ENCODE assay signal across 8 cellular contexts in the genomic region with DNA sequence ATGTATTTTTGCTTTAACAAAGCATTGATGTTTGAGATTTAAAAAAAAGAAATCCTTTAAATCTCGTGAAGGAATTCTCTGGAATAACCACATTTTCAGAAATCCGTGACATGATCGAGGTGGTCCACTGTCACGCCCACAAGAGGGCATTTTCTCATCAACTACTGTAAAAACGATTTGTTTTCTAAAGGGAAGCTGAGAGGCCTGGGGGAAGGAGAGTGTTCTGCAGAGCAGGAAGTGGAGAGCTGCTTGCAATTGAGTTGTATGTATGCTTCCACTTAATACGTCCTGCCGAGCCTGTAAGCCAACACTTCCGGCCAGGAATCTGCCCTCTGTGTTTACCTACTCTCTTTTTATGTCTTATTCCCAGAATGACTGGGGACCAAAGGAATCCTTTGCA. TPM values are rescaled to one million over a fixed set of nuclear protein-coding genes. Genes with fewer than 3 reads are reported as not detected.
A peak's percentile ranks its signal among the peaks of the same experiment; 100 is the strongest.
DNase-seq lines count a peak whose midpoint lies in the region; ATAC-seq, FAIRE-seq and TF ChIP-seq lines count a peak whose summit lies in the region.

No MANE protein-coding gene starts in this region.

- H3K9me3 ChIP-seq in DND-41 (ENCODE audit: insufficient read depth, low read length, severe bottlenecking) (no peaks in the 10 kb centered on the region), HUES64 (ENCODE audit: insufficient read depth, low read depth, low read length) (no peaks in the 10 kb centered on the region), PC-9 (ENCODE audit: insufficient read depth, low read depth) (no peaks in the 10 kb centered on the region), endothelial cell of umbilical vein (replicated peaks; ENCODE audit: control insufficient read depth, insufficient read depth, low read length) (no peaks in the 10 kb centered on the region), mucosa of descending colon (no peaks in the 10 kb centered on the region)

- no peaks in the 10 kb centered on the region for H3K36me3 Mint-ChIP-seq in activated CD8-positive, alpha-beta memory T cell treated with anti-CD3 and anti-CD28 coated beads, Interleukin-2, amount 10 ng/mL, durations not matched to agents 7 days and 5 days

- H3K4me1 ChIP-seq in DND-41 (ENCODE audit: insufficient read depth, low read length) (peaks cover 15% of the 10 kb centered on the region), HUES64 (ENCODE audit: insufficient read depth, low read length) (peaks cover 18% of the 10 kb centered on the region), PC-9 (replicated peaks; ENCODE audit: insufficient read depth) (no peaks in the 10 kb centered on the region; the same call in 1 of the 2 replicates), endothelial cell of umbilical vein (ENCODE audit: control insufficient read depth, extremely low read depth, insufficient read depth, low read length) (peaks cover 12% of the 10 kb centered on the region), mucosa of descending colon (ENCODE audit: low read depth) (no peaks in the 10 kb centered on the region)

- H3K4me2 ChIP-seq in DND-41 (ENCODE audit: insufficient read depth, low read length) (peak overlapping the region; percentile 32), PC-9 (no peak overlapping the region), endothelial cell of umbilical vein (ENCODE audit: insufficient read depth, low read length) (peak overlapping the region; percentile 48)

- no peak overlapping the region for H3K27ac Mint-ChIP-seq in activated CD8-positive, alpha-beta memory T cell treated with anti-CD3 and anti-CD28 coated beads, Interleukin-2, amount 10 ng/mL, durations not matched to agents 7 days and 5 days

- no peaks in the 10 kb centered on the region for H3K9me2 ChIP-seq in PC-9 (ENCODE audit: insufficient read depth)

- H3K9me1 ChIP-seq in endothelial cell of umbilical vein (replicated peaks; ENCODE audit: control insufficient read depth, extremely low read depth, insufficient read depth, low read length): no peaks in the 10 kb centered on the region

- CTCF ChIA-PET in PC-9 (lab: Charles Lee) (interaction anchor here (0.6 to 0.9 kb wide), 2 partner anchors 100 to 972 kb away, joined by 3 read pairs; no protein-coding TSS in a partner anchor), endothelial cell of umbilical vein (lab: Charles Lee) (interaction anchor here (0.6 to 1.9 kb wide), 29 partner anchors 10 to 353 kb away, joined by 3 to 18 read pairs (median 3); a partner anchor contains a TSS)
- CTCF ChIA-PET in activated CD8-positive, alpha-beta memory T cell treated with anti-CD3 and anti-CD28 coated beads, Interleukin-2, amount 10 ng/mL, durations not matched to agents 7 days and 5 days (lab: Charles Lee): no interaction called here

- dilution Hi-C loops in endothelial cell of umbilical vein (cut with MboI; ENCODE audit: extremely low pct_ligation_motif_present, low sequenced_read_pairs): no loop called here

- intact Hi-C loops in PC-9 (cut with micrococcal nuclease; ENCODE audit: unreplicated experiment) (no loop called here), endothelial cell of umbilical vein (cut with micrococcal nuclease) (loop anchor here (1.0 to 5.0 kb wide), 4 partner anchors 19 to 168 kb away; a partner anchor contains a TSS), mucosa of descending colon (cut with DNase I, micrococcal nuclease) (no loop called here)

- H4K20me1 ChIP-seq in DND-41 (ENCODE audit: insufficient read depth, low read length) (no peaks in the 10 kb centered on the region), PC-9 (ENCODE audit: insufficient read depth) (no peaks in the 10 kb centered on the region), endothelial cell of umbilical vein (replicated peaks; ENCODE audit: control insufficient read depth, extremely low read depth, insufficient read depth, low read length) (no peaks in the 10 kb centered on the region)

- TF ChIP-seq CTCF in DND-41 (IDR thresholded peaks at IDR 0.05; ENCODE audit: borderline replicate concordance, extremely low read depth, low read length, poor library complexity, severe bottlenecking) (peak; percentile 46), PC-9 (conservative IDR thresholded peaks at IDR 0.05) (no peak), endothelial cell of umbilical vein (IDR thresholded peaks at IDR 0.05; ENCODE audit: extremely low read depth in 1 of 2, insufficient read depth in 1 of 2, low read depth in 1 of 2, low read length in 2 of 2) (peak in 1 of 2 donors; percentile 25), mucosa of descending colon (IDR thresholded peaks at IDR 0.05) (no peak)

- peak; percentile 97 for ATAC-seq in DND-41 (ENCODE audit: insufficient read depth, low read depth)
- ATAC-seq in GM21526 (IDR thresholded peaks at IDR 0.05; ENCODE audit: low FRiP score, unreplicated experiment): peak; percentile 60
- peak; percentile 95 for ATAC-seq in mucosa of descending colon
- ATAC-seq in activated CD8-positive, alpha-beta memory T cell treated with anti-CD3 and anti-CD28 coated beads, Interleukin-2, amount 10 ng/mL, durations not matched to agents 7 days and 5 days: no peak

- H3K27me3 Mint-ChIP-seq in activated CD8-positive, alpha-beta memory T cell treated with anti-CD3 and anti-CD28 coated beads, Interleukin-2, amount 10 ng/mL, durations not matched to agents 7 days and 5 days: peaks cover 7% of the 10 kb centered on the region

- peaks cover 3% of the 10 kb centered on the region for H3K4me1 Mint-ChIP-seq in activated CD8-positive, alpha-beta memory T cell treated with anti-CD3 and anti-CD28 coated beads, Interleukin-2, amount 10 ng/mL, durations not matched to agents 7 days and 5 days

- DNase-seq in DND-41 (peak; percentile 59), PC-9 (peak; percentile 33 to 59), endothelial cell of umbilical vein (ENCODE audit: low read depth, low spot score) (peak; percentile 80), mucosa of descending colon (peak; percentile 53 to 76 (median 58)), cerebellar nuclear complex (lab: John Stamatoyannopoulos, UW) (no peak)
- no peak for DNase-seq in activated CD8-positive, alpha-beta memory T cell treated with anti-CD3 and anti-CD28 coated beads, Interleukin-2, amount 10 ng/mL, durations not matched to agents 7 days and 5 days

- H3K9ac ChIP-seq in DND-41 (ENCODE audit: low read depth, low read length) (no peak overlapping the region), HUES64 (ENCODE audit: low read depth, low read length) (no peak overlapping the region), endothelial cell of umbilical vein (replicated peaks; ENCODE audit: extremely low read depth, insufficient read depth, low read length) (no peak overlapping the region)

- FAIRE-seq in endothelial cell of umbilical vein (lab: Jason Lieb, UNC): peak; percentile 97

- no peaks in the 10 kb centered on the region for H3K36me3 ChIP-seq in DND-41 (ENCODE audit: insufficient read depth, low read length)
- no peaks in the 10 kb centered on the region for H3K36me3 ChIP-seq in HUES64 (ENCODE audit: insufficient read depth, low read length)
- no peaks in the 10 kb centered on the region for H3K36me3 ChIP-seq in PC-9 (ENCODE audit: low read depth)
- H3K36me3 ChIP-seq in endothelial cell of umbilical vein (ENCODE audit: control insufficient read depth in 2 of 2, extremely low read depth in 1 of 2, insufficient read depth in 2 of 2, low read length in 2 of 2): no peaks in the 10 kb centered on the region
- no peaks in the 10 kb centered on the region for H3K36me3 ChIP-seq in mucosa of descending colon (ENCODE audit: low read depth)

- WGBS in HUES64: 20% methylated on average over 8 of the region's 8 CpGs

- H3K79me2 ChIP-seq in DND-41 (ENCODE audit: insufficient read depth, low read length) (no peaks in the 10 kb centered on the region), PC-9 (ENCODE audit: low read depth) (no peaks in the 10 kb centered on the region), endothelial cell of umbilical vein (ENCODE audit: control insufficient read depth, insufficient read depth, low read length) (no peaks in the 10 kb centered on the region)

- no peak overlapping the region for H3K4me3 Mint-ChIP-seq in activated CD8-positive, alpha-beta memory T cell treated with anti-CD3 and anti-CD28 coated beads, Interleukin-2, amount 10 ng/mL, durations not matched to agents 7 days and 5 days

- POLR2A ChIA-PET in PC-9 (lab: Charles Lee; ENCODE audit: unreplicated experiment): no interaction called here
- POLR2A ChIA-PET in endothelial cell of umbilical vein (lab: Charles Lee): no interaction called here

- no peaks in the 10 kb centered on the region for H3F3A ChIP-seq in PC-9 (ENCODE audit: insufficient read depth, low read depth)

- H2AFZ ChIP-seq in DND-41 (ENCODE audit: low read depth, low read length) (peak overlapping the region; percentile 55), PC-9 (no peak overlapping the region), endothelial cell of umbilical vein (ENCODE audit: low read depth, low read length) (peak overlapping the region; percentile 21)

- H3K27ac ChIP-seq in DND-41 (ENCODE audit: low read length): peak overlapping the region; percentile 29; the same call in 1 of the 2 replicates
- H3K27ac ChIP-seq in HUES64 (ENCODE audit: low read depth, low read length): peak overlapping the region; percentile 9; the same call in 1 of the 2 replicates
- H3K27ac ChIP-seq in PC-9: no peak overlapping the region
- no peak overlapping the region for H3K27ac ChIP-seq in endothelial cell of umbilical vein (ENCODE audit: insufficient read depth, low read depth, low read length)

- H3K27me3 ChIP-seq in DND-41 (ENCODE audit: insufficient read depth, low read length, poor library complexity): no peaks in the 10 kb centered on the region
- H3K27me3 ChIP-seq in HUES64 (ENCODE audit: insufficient read depth, low read length): no peaks in the 10 kb centered on the region
- no peaks in the 10 kb centered on the region for H3K27me3 ChIP-seq in PC-9 (ENCODE audit: insufficient read depth, low read depth)
- no peaks in the 10 kb centered on the region for H3K27me3 ChIP-seq in endothelial cell of umbilical vein (ENCODE audit: control insufficient read depth in 2 of 2, insufficient read depth in 2 of 2, low read length in 2 of 2)

- no peak for TF ChIP-seq POLR2A in endothelial cell of umbilical vein (IDR thresholded peaks at IDR 0.05; ENCODE audit: low read depth, low read length)

- no peaks in the 10 kb centered on the region for H3K9me3 Mint-ChIP-seq in activated CD8-positive, alpha-beta memory T cell treated with anti-CD3 and anti-CD28 coated beads, Interleukin-2, amount 10 ng/mL, durations not matched to agents 7 days and 5 days (ENCODE audit: low read depth)

- BruUV-seq in PC-9 (replicated peaks; lab: Mats Ljungman, UMichigan) (no TSS peak), endothelial cell of umbilical vein (replicated peaks; lab: Mats Ljungman, UMichigan) (no TSS peak)

- H3K4me3 ChIP-seq in DND-41 (ENCODE audit: low read depth in 1 of 2, low read length in 2 of 2) (no peak overlapping the region), HUES64 (ENCODE audit: low read length) (no peak overlapping the region), PC-9 (no peak overlapping the region), endothelial cell of umbilical vein (replicated peaks in 1 of 3; ENCODE audit: insufficient read depth in 1 of 3, low read depth in 1 of 3, low read length in 3 of 3) (no peak overlapping the region), mucosa of descending colon (no peak overlapping the region)

RNA-seq across cellular contexts. Expression of a gene that starts 19.4 kb away (rescaled TPM):
- 1.3 TPM for polyA plus RNA-seq in HUES64 (2013, experiment 1 of 2)
- 2.1 TPM for polyA plus RNA-seq in HUES64 (2013, experiment 2 of 2)
- total RNA-seq in PC-9 (2021) (3.1 and 3.4 TPM in 2 replicates), endothelial cell of umbilical vein (10.6 and 12.7 TPM in 2 replicates), mucosa of descending colon (10 to 100 TPM in 1 of 3 donors, 1 to 10 TPM in 2; 2.6 to 13.0 (median 5.5) TPM)
- polyA plus RNA-seq in endothelial cell of umbilical vein: 4.6 and 5.6 TPM in 2 replicates
- polyA plus RNA-seq in endothelial cell of umbilical vein (2011; cell fraction: cytosol; rRNA removed): 3.3 and 4.1 TPM in 2 replicates
- 29.9 and 32.3 TPM in 2 replicates for polyA plus RNA-seq in endothelial cell of umbilical vein (2011; cell fraction: nucleus; rRNA removed)
- 9.3 and 12.0 TPM in 2 replicates for polyA plus RNA-seq in endothelial cell of umbilical vein (2012)
- 5.2 and 6.2 TPM in 2 replicates for polyA minus RNA-seq in endothelial cell of umbilical vein
- polyA minus RNA-seq in endothelial cell of umbilical vein (2011; cell fraction: cytosol; rRNA and poly(A)+ RNA removed): 2.5 TPM
- 11.8 and 15.2 TPM in 2 replicates for polyA minus RNA-seq in endothelial cell of umbilical vein (2011; cell fraction: nucleus; rRNA and poly(A)+ RNA removed)
- under 1 TPM; 0.09 to 0.12 TPM for total RNA-seq in activated CD8-positive, alpha-beta memory T cell treated with anti-CD3 and anti-CD28 coated beads, Interleukin-2, amount 10 ng/mL, durations not matched to agents 7 days and 5 days

Comparison
In these comparisons a context has a peak if more than half of its experiments do, and no peak if none do; other contexts are left out.
1. DNase-seq: peak in DND-41 (single experiment), PC-9 (2 of 2), endothelial cell of umbilical vein (single experiment) and mucosa of descending colon (3 of 3); none in cerebellar nuclear complex (0 of 2) and activated CD8-positive, alpha-beta memory T cell treated with anti-CD3 and anti-CD28 coated beads, Interleukin-2, amount 10 ng/mL, durations not matched to agents 7 days and 5 days (single experiment).
2. H3K27ac ChIP-seq: peak in DND-41 (single experiment) and HUES64 (single experiment); none in PC-9 (single experiment) and endothelial cell of umbilical vein (single experiment).